Comparison of ENCODE assay signal across 8 cellular contexts in genomic region chr7:5419523-5420107, GRCh38. TPM values are rescaled to one million over a fixed set of nuclear protein-coding genes. Genes with fewer than 3 reads are reported as not detected.
DNase-seq lines count a peak whose midpoint lies in the region; ATAC-seq and TF ChIP-seq lines count a peak whose summit lies in the region.

No MANE protein-coding gene starts in this region.

- H3K4me1 ChIP-seq in effector memory CD4-positive, alpha-beta T cell (ENCODE audit: control insufficient read depth, insufficient read depth, low read length, poor library complexity, severe bottlenecking), result peaks cover 57% of the 10 kb centered on the region
- peaks cover 11 to 24% of the 10 kb centered on the region in 2 donors for H3K4me1 ChIP-seq in muscle layer of duodenum (ENCODE audit: control insufficient read depth in 1 of 2, insufficient read depth in 2 of 2, low read length in 2 of 2)

- no peaks in the 10 kb centered on the region for H3K9me3 ChIP-seq in MG63
- H3K9me3 ChIP-seq in effector memory CD4-positive, alpha-beta T cell (ENCODE audit: control insufficient read depth, low read length), result no peaks in the 10 kb centered on the region
- H3K9me3 ChIP-seq in muscle layer of duodenum (ENCODE audit: control insufficient read depth in 1 of 2, low read length in 2 of 2), result no peaks in the 10 kb centered on the region

- H3K4me3 ChIP-seq in AG04449 (ENCODE audit: low read depth, low read length), result peak overlapping the region; percentile 82
- peak overlapping the region; percentile 87 for H3K4me3 ChIP-seq in MG63
- H3K4me3 ChIP-seq in effector memory CD4-positive, alpha-beta T cell (ENCODE audit: insufficient read depth, low read depth, low read length, poor library complexity, severe bottlenecking), result peak overlapping the region; percentile 52
- H3K4me3 ChIP-seq in muscle layer of duodenum (ENCODE audit: low read depth in 1 of 2, low read length in 2 of 2), result peak overlapping the region; percentile 60 to 86

- H3K36me3 ChIP-seq in MG63, result peaks cover 12% of the 10 kb centered on the region
- no peaks in the 10 kb centered on the region for H3K36me3 ChIP-seq in effector memory CD4-positive, alpha-beta T cell (ENCODE audit: control insufficient read depth, insufficient read depth, low read length)
- H3K36me3 ChIP-seq in muscle layer of duodenum (ENCODE audit: control insufficient read depth in 1 of 2, insufficient read depth in 2 of 2, low read length in 2 of 2), result peaks cover 0 to 13% of the 10 kb centered on the region in 2 donors

- POLR2A ChIA-PET in AG04449 (lab: Yijun Ruan, JAX), result interaction anchor here (0.7 kb wide), 1 partner anchor 19 kb away, joined by 3 read pairs; no protein-coding TSS in a partner anchor

- DNase-seq in AG04449 (ENCODE audit: low read depth, low spot score) (no peak), MG63 (no peak), AG08396 (ENCODE audit: low spot score) (no peak), GDM1 (lab: John Stamatoyannopoulos, UW) (no peak), OCI-M2 (lab: John Stamatoyannopoulos, UW; ENCODE audit: unreplicated experiment) (no peak)
- DNase-seq in effector memory CD4-positive, alpha-beta T cell, result no peak

- H3K27me3 ChIP-seq in MG63 (no peaks in the 10 kb centered on the region), muscle layer of duodenum (ENCODE audit: low read depth, low read length) (no peaks in the 10 kb centered on the region)
- peaks cover 67% of the 10 kb centered on the region for H3K27me3 ChIP-seq in effector memory CD4-positive, alpha-beta T cell (replicated peaks; ENCODE audit: control insufficient read depth, insufficient read depth, low read length, poor library complexity, severe bottlenecking)

- CTCF ChIA-PET in AG04449 (lab: Yijun Ruan, JAX), result interaction anchor here (0.6 kb wide), 1 partner anchor 644 kb away, joined by 4 read pairs; the partner anchor contains the start of gene AP5Z1

- TF ChIP-seq CTCF in AG04449 (IDR thresholded peaks at IDR 0.05; ENCODE audit: insufficient read depth, low read length, missing control alignments), result no peak

- ATAC-seq in GM18907 (IDR thresholded peaks at IDR 0.05; ENCODE audit: unreplicated experiment), result no peak

- H3K27ac ChIP-seq in effector memory CD4-positive, alpha-beta T cell (ENCODE audit: insufficient read depth, low read length, poor library complexity, severe bottlenecking), result no peak overlapping the region
- peak overlapping the region; percentile 75 for H3K27ac ChIP-seq in muscle layer of duodenum (ENCODE audit: low read length)

RNA-seq across cellular contexts. Expression of gene TNRC18, which starts 4.0 kb away (rescaled TPM):
- total RNA-seq in MG63 (2014; rRNA removed; shearing (Covaris generic); ENCODE audit: low replicate concordance), result 17.3 and 25.0 TPM in 2 replicates
